Comparison of ENCODE assay signal across 1 cellular context in the genomic region with DNA sequence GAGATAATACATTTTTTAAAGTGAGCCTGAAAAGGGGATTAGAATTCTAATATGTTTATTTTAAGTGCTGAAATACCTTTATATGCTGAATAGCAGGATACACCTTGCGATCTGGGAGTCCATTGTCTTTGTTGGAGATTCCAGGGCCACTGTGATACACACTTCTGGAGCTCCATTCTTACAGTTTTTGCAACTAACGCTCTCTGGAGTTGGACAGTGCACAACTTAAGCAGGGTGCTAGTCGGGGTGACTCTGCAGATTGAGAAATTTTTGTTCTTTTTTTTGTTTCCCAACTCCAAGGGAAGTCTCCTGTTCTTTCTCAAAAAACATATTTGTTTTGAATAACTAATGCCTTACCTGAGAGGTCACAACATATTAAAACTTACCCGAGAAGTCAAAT.
TF ChIP-seq lines count a peak whose summit lies in the region.

No MANE protein-coding gene starts in this region.

TF ChIP-seq in HepG2, 621 proteins besides CTCF, POLR2A, EP300 and RAD21:
- no peak for TF ChIP-seq NR2F2 (IDR thresholded peaks at IDR 0.05; ENCODE audit: borderline replicate concordance, low read depth)
- TF ChIP-seq, protein P1, sequence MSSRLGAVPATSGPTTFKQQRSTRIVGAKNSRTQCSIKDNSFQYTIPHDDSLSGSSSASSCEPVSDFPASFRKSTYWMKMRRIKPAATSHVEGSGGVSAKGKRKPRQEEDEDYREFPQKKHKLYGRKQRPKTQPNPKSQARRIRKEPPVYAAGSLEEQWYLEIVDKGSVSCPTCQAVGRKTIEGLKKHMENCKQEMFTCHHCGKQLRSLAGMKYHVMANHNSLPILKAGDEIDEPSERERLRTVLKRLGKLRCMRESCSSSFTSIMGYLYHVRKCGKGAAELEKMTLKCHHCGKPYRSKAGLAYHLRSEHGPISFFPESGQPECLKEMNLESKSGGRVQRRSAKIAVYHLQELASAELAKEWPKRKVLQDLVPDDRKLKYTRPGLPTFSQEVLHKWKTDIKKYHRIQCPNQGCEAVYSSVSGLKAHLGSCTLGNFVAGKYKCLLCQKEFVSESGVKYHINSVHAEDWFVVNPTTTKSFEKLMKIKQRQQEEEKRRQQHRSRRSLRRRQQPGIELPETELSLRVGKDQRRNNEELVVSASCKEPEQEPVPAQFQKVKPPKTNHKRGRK (CRISPR knock-in tag; IDR thresholded peaks at IDR 0.05) = no peak
- TF ChIP-seq, protein P2, sequence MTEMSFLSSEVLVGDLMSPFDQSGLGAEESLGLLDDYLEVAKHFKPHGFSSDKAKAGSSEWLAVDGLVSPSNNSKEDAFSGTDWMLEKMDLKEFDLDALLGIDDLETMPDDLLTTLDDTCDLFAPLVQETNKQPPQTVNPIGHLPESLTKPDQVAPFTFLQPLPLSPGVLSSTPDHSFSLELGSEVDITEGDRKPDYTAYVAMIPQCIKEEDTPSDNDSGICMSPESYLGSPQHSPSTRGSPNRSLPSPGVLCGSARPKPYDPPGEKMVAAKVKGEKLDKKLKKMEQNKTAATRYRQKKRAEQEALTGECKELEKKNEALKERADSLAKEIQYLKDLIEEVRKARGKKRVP (CRISPR knock-in tag; IDR thresholded peaks at IDR 0.05) = no peak
- no peak for TF ChIP-seq SSRP1 (CRISPR knock-in tag; IDR thresholded peaks at IDR 0.05)
- TF ChIP-seq, protein P3, sequence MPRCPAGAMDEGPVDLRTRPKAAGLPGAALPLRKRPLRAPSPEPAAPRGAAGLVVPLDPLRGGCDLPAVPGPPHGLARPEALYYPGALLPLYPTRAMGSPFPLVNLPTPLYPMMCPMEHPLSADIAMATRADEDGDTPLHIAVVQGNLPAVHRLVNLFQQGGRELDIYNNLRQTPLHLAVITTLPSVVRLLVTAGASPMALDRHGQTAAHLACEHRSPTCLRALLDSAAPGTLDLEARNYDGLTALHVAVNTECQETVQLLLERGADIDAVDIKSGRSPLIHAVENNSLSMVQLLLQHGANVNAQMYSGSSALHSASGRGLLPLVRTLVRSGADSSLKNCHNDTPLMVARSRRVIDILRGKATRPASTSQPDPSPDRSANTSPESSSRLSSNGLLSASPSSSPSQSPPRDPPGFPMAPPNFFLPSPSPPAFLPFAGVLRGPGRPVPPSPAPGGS (CRISPR knock-in tag; IDR thresholded peaks at IDR 0.05) = no peak
- TF ChIP-seq NR2F1 (CRISPR knock-in tag; IDR thresholded peaks at IDR 0.05) = no peak
- no peak for TF ChIP-seq ZNF383 (CRISPR knock-in tag; IDR thresholded peaks at IDR 0.05; ENCODE audit: borderline replicate concordance)
- TF ChIP-seq ZNF598 (CRISPR knock-in tag; IDR thresholded peaks at IDR 0.05; ENCODE audit: borderline replicate concordance) = no peak
- TF ChIP-seq, protein P4, sequence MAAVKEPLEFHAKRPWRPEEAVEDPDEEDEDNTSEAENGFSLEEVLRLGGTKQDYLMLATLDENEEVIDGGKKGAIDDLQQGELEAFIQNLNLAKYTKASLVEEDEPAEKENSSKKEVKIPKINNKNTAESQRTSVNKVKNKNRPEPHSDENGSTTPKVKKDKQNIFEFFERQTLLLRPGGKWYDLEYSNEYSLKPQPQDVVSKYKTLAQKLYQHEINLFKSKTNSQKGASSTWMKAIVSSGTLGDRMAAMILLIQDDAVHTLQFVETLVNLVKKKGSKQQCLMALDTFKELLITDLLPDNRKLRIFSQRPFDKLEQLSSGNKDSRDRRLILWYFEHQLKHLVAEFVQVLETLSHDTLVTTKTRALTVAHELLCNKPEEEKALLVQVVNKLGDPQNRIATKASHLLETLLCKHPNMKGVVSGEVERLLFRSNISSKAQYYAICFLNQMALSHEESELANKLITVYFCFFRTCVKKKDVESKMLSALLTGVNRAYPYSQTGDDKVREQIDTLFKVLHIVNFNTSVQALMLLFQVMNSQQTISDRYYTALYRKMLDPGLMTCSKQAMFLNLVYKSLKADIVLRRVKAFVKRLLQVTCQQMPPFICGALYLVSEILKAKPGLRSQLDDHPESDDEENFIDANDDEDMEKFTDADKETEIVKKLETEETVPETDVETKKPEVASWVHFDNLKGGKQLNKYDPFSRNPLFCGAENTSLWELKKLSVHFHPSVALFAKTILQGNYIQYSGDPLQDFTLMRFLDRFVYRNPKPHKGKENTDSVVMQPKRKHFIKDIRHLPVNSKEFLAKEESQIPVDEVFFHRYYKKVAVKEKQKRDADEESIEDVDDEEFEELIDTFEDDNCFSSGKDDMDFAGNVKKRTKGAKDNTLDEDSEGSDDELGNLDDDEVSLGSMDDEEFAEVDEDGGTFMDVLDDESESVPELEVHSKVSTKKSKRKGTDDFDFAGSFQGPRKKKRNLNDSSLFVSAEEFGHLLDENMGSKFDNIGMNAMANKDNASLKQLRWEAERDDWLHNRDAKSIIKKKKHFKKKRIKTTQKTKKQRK (IDR thresholded peaks at IDR 0.05; ENCODE audit: low read length) = no peak
- no peak for TF ChIP-seq SOX5 (CRISPR knock-in tag; IDR thresholded peaks at IDR 0.05; ENCODE audit: borderline replicate concordance)
- TF ChIP-seq ZNF816 (CRISPR knock-in tag; IDR thresholded peaks at IDR 0.05; ENCODE audit: borderline replicate concordance) = no peak
- no peak for TF ChIP-seq ZNF317 (CRISPR knock-in tag; IDR thresholded peaks at IDR 0.05)
- TF ChIP-seq, protein P5, sequence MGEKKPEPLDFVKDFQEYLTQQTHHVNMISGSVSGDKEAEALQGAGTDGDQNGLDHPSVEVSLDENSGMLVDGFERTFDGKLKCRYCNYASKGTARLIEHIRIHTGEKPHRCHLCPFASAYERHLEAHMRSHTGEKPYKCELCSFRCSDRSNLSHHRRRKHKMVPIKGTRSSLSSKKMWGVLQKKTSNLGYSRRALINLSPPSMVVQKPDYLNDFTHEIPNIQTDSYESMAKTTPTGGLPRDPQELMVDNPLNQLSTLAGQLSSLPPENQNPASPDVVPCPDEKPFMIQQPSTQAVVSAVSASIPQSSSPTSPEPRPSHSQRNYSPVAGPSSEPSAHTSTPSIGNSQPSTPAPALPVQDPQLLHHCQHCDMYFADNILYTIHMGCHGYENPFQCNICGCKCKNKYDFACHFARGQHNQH (CRISPR knock-in tag; IDR thresholded peaks at IDR 0.05) = no peak
- no peak for TF ChIP-seq ETV6 (CRISPR knock-in tag; conservative IDR thresholded peaks at IDR 0.05)
- no peak for TF ChIP-seq PRMT3 (CRISPR knock-in tag; IDR thresholded peaks at IDR 0.05; ENCODE audit: borderline replicate concordance, low read depth)
- no peak for TF ChIP-seq RXRB (CRISPR knock-in tag; IDR thresholded peaks at IDR 0.05; ENCODE audit: borderline replicate concordance)
- TF ChIP-seq ZNF432 (CRISPR knock-in tag; IDR thresholded peaks at IDR 0.05; ENCODE audit: borderline replicate concordance) = no peak
- TF ChIP-seq MEIS1 (CRISPR knock-in tag; IDR thresholded peaks at IDR 0.05; ENCODE audit: borderline replicate concordance) = no peak
